8 cellular contexts compared by ENCODE assay signal in the genomic region with DNA sequence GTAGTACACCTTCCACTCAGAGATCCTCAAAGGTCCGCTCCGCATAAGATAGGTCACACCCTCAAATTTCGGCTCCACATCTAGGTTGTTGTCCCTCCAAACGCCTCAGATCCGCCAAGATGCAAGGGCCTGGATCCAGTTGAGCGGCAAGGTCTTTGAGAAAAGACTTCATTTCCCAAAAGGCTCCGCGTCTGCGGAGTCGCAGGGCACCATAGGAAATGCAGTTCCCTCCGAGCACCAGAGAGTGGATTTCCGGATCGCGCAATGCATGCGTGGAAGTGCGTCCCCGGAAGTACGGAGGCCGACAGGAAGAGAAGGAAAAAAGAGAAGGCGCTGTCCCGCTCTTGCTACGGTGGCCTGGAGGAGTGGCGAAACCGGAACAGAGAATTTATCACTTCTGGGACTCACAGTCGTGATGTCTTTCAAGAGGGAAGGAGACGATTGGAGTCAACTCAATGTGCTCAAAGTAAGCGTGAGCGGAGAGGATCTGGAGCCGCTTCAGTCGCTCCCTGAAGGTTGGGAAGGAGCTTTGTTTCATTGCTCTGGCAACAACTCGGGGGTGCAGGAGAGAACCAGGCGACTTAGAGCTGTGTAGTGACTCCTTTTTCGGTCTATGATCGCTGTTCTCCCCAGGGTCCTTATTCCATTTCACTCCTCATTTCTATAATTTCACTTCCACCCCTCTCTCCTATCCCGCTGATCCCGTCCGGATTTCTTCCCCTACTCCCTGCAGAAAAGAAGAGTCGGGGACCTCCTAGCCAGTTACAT. TPM values are rescaled to one million over a fixed set of nuclear protein-coding genes. Genes with fewer than 3 reads are reported as not detected.
DNase-seq lines count a peak whose midpoint lies in the region; ATAC-seq, FAIRE-seq and TF ChIP-seq lines count a peak whose summit lies in the region.

A gene with protein sequence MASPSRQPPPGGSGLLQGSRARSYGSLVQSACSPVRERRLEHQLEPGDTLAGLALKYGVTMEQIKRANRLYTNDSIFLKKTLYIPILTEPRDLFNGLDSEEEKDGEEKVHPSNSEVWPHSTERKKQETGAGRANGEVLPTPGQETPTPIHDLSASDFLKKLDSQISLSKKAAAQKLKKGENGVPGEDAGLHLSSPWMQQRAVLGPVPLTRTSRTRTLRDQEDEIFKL (minus strand): TSS at position 165 of the 768 bp plus-strand sequence. CDS start 644 bp downstream, outside the sequence.
A gene with protein sequence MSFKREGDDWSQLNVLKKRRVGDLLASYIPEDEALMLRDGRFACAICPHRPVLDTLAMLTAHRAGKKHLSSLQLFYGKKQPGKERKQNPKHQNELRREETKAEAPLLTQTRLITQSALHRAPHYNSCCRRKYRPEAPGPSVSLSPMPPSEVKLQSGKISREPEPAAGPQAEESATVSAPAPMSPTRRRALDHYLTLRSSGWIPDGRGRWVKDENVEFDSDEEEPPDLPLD (plus strand): TSS at position 407 of the 768 bp plus-strand sequence. CDS start 9 bp downstream, at position 416.

- H3K27me3 ChIP-seq in OCI-LY1 (ENCODE audit: insufficient read depth, low read length), result no peaks in the 10 kb centered on the region
- no peaks in the 10 kb centered on the region for H3K27me3 ChIP-seq in endothelial cell of umbilical vein (ENCODE audit: control insufficient read depth in 2 of 2, insufficient read depth in 2 of 2, low read length in 2 of 2)

- no peaks in the 10 kb centered on the region; the same call in 1 of the 2 replicates for H3K79me2 ChIP-seq in OCI-LY1 (ENCODE audit: insufficient read depth, low read length)
- H3K79me2 ChIP-seq in endothelial cell of umbilical vein (ENCODE audit: control insufficient read depth, insufficient read depth, low read length), result peaks cover 21% of the 10 kb centered on the region

- H3K9me2 ChIP-seq in OCI-LY1 (ENCODE audit: low read depth, low read length), result no peaks in the 10 kb centered on the region

- H3K9me3 ChIP-seq in OCI-LY1 (ENCODE audit: low read length), result no peaks in the 10 kb centered on the region
- H3K9me3 ChIP-seq in endothelial cell of umbilical vein (replicated peaks; ENCODE audit: control insufficient read depth, insufficient read depth, low read length), result no peaks in the 10 kb centered on the region

- peaks cover 27% of the 10 kb centered on the region for H3K4me1 ChIP-seq in OCI-LY1 (ENCODE audit: insufficient read depth, low read length, severe bottlenecking)
- peaks cover 19% of the 10 kb centered on the region for H3K4me1 ChIP-seq in endothelial cell of umbilical vein (ENCODE audit: control insufficient read depth, extremely low read depth, insufficient read depth, low read length)

- H3K36me3 Mint-ChIP-seq in mesothelial cell of epicardium, result peaks cover 15% of the 10 kb centered on the region

- intact Hi-C loops in endothelial cell of umbilical vein (cut with micrococcal nuclease), result loop anchor here (1.0 kb wide), 5 partner anchors 20 to 158 kb away; a partner anchor contains a TSS

- DNase-seq in D721Med (ENCODE audit: insufficient read length, low spot score), result peak; percentile 84
- DNase-seq in HuH-7 (ENCODE audit: low spot score), result peak; percentile 83
- DNase-seq in activated T-cell treated with anti-CD3 and anti-CD28 coated beads for 1 hour (ENCODE audit: low read depth), result peak; percentile 90
- DNase-seq in endothelial cell of umbilical vein (ENCODE audit: low read depth, low spot score), result peak; percentile 98
- DNase-seq in mesothelial cell of epicardium (ENCODE audit: low spot score in 2 of 2, unreplicated experiment in 2 of 2), result peak; percentile 80 to 87
- peak; percentile 86 to 93 for DNase-seq in stimulated activated CD8-positive, alpha-beta memory T cell treated with anti-CD3 and anti-CD28 coated beads, Interleukin-15, amount 100 ng/mL, for 4 hours (ENCODE audit: low read depth in 2 of 2)

- H3K4me2 ChIP-seq in OCI-LY1 (ENCODE audit: low read length) (peak within 1 kb of the TSS; percentile 80), endothelial cell of umbilical vein (ENCODE audit: insufficient read depth, low read length) (peak within 1 kb of the TSS; percentile 92)

- H3K4me1 Mint-ChIP-seq in mesothelial cell of epicardium, result peaks cover 22% of the 10 kb centered on the region

- dilution Hi-C loops in endothelial cell of umbilical vein (cut with MboI; ENCODE audit: extremely low pct_ligation_motif_present, low sequenced_read_pairs), result no loop called here

- H3K9me3 Mint-ChIP-seq in mesothelial cell of epicardium, result no peaks in the 10 kb centered on the region

- H3K4me3 ChIP-seq in OCI-LY1 (ENCODE audit: low read depth, low read length, poor library complexity, severe bottlenecking) (peak within 1 kb of the TSS; percentile 76), endothelial cell of umbilical vein (replicated peaks in 1 of 3; ENCODE audit: insufficient read depth in 1 of 3, low read depth in 1 of 3, low read length in 3 of 3) (peak within 1 kb of the TSS; percentile 65 to 89 (median 81))

- peak; percentile 69 for TF ChIP-seq POLR2A in endothelial cell of umbilical vein (IDR thresholded peaks at IDR 0.05; ENCODE audit: low read depth, low read length)

- H4K20me1 ChIP-seq in OCI-LY1 (ENCODE audit: insufficient read depth, low read length) (no peaks in the 10 kb centered on the region), endothelial cell of umbilical vein (replicated peaks; ENCODE audit: control insufficient read depth, extremely low read depth, insufficient read depth, low read length) (no peaks in the 10 kb centered on the region)

- H3F3A ChIP-seq in OCI-LY1 (ENCODE audit: insufficient read depth, low read length), result no peaks in the 10 kb centered on the region

- POLR2A ChIA-PET in endothelial cell of umbilical vein (lab: Charles Lee), result interaction anchor here (0.7 kb wide), 1 partner anchor 116 kb away, joined by 3 read pairs; no protein-coding TSS in a partner anchor

- TF ChIP-seq CTCF in D721Med (IDR thresholded peaks at IDR 0.05; ENCODE audit: insufficient read depth, missing control alignments), result no peak
- TF ChIP-seq CTCF in OCI-LY1 (IDR thresholded peaks at IDR 0.05; ENCODE audit: low read length), result no peak
- no peak for TF ChIP-seq CTCF in endothelial cell of umbilical vein (IDR thresholded peaks at IDR 0.05; ENCODE audit: extremely low read depth in 1 of 2, insufficient read depth in 1 of 2, low read depth in 1 of 2, low read length in 2 of 2)
- no peak for TF ChIP-seq CTCF in mesothelial cell of epicardium (IDR thresholded peaks at IDR 0.05; ENCODE audit: unreplicated experiment)

- CTCF ChIA-PET in endothelial cell of umbilical vein (lab: Charles Lee), result interaction anchor here (0.9 to 2.9 kb wide), 10 partner anchors 11 to 141 kb away, joined by 3 to 17 read pairs (median 4); a partner anchor contains a TSS

- peak; percentile 80 for ATAC-seq in GM21515 (IDR thresholded peaks at IDR 0.05; ENCODE audit: unreplicated experiment)

- H3K36me3 ChIP-seq in OCI-LY1 (ENCODE audit: insufficient read depth, low read length) (peaks cover 23% of the 10 kb centered on the region; the same call in 1 of the 2 replicates), endothelial cell of umbilical vein (ENCODE audit: control insufficient read depth in 2 of 2, extremely low read depth in 1 of 2, insufficient read depth in 2 of 2, low read length in 2 of 2) (peaks cover 0 to 14% of the 10 kb centered on the region in 2 experiments)

- H3K27ac Mint-ChIP-seq in mesothelial cell of epicardium, result peak within 1 kb of the TSS; percentile 98

- H2AFZ ChIP-seq in OCI-LY1 (ENCODE audit: low read length), result peak within 1 kb of the TSS; percentile 50; the same call in 1 of the 2 replicates
- H2AFZ ChIP-seq in endothelial cell of umbilical vein (ENCODE audit: low read depth, low read length), result peak within 1 kb of the TSS; percentile 90

- H3K9me1 ChIP-seq in endothelial cell of umbilical vein (replicated peaks; ENCODE audit: control insufficient read depth, extremely low read depth, insufficient read depth, low read length), result no peaks in the 10 kb centered on the region

- FAIRE-seq in D721Med (lab: Jason Lieb, UNC) (peak; percentile 92), endothelial cell of umbilical vein (lab: Jason Lieb, UNC) (peak; percentile 98)

- H3K27ac ChIP-seq in OCI-LY1 (ENCODE audit: low read depth, low read length, poor library complexity, severe bottlenecking) (peak within 1 kb of the TSS; percentile 10), endothelial cell of umbilical vein (ENCODE audit: insufficient read depth, low read depth, low read length) (peak within 1 kb of the TSS; percentile 65)

- BruUV-seq in endothelial cell of umbilical vein (replicated peaks; lab: Mats Ljungman, UMichigan), result TSS peak; percentile 72

- peak within 1 kb of the TSS; percentile 98 for H3K4me3 Mint-ChIP-seq in mesothelial cell of epicardium

- H3K27me3 Mint-ChIP-seq in mesothelial cell of epicardium (ENCODE audit: low read depth), result peaks cover 2% of the 10 kb centered on the region

- H3K9ac ChIP-seq in OCI-LY1 (ENCODE audit: low read length) (peak within 1 kb of the TSS; percentile 82), endothelial cell of umbilical vein (replicated peaks; ENCODE audit: extremely low read depth, insufficient read depth, low read length) (peak within 1 kb of the TSS; percentile 94)

TF ChIP-seq in endothelial cell of umbilical vein, 7 proteins besides CTCF, POLR2A, EP300 and RAD21 (continues in another document):
- TF ChIP-seq, protein P1, sequence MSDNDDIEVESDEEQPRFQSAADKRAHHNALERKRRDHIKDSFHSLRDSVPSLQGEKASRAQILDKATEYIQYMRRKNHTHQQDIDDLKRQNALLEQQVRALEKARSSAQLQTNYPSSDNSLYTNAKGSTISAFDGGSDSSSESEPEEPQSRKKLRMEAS (IDR thresholded peaks at IDR 0.05; ENCODE audit: insufficient read depth, insufficient read length), result peak; percentile 28

RNA-seq across cellular contexts. Expression of the first gene that starts in this region (rescaled TPM):
- total RNA-seq in endothelial cell of umbilical vein (6.4 and 8.2 TPM in 2 replicates), mesothelial cell of epicardium (9.9 to 11.8 TPM (median 11.4 TPM) in 3 replicates)
- 1.7 and 2.1 TPM in 2 replicates for polyA plus RNA-seq in endothelial cell of umbilical vein
- 2.2 and 2.7 TPM in 2 replicates for polyA plus RNA-seq in endothelial cell of umbilical vein (2011; cell fraction: cytosol; rRNA removed)
- polyA plus RNA-seq in endothelial cell of umbilical vein (2011; cell fraction: nucleus; rRNA removed), result 14.0 and 15.7 TPM in 2 replicates
- 2.5 and 2.8 TPM in 2 replicates for polyA plus RNA-seq in endothelial cell of umbilical vein (2012)
- polyA minus RNA-seq in endothelial cell of umbilical vein, result 3.8 and 4.7 TPM in 2 replicates
- polyA minus RNA-seq in endothelial cell of umbilical vein (2011; cell fraction: cytosol; rRNA and poly(A)+ RNA removed), result 3.9 TPM
- polyA minus RNA-seq in endothelial cell of umbilical vein (2011; cell fraction: nucleus; rRNA and poly(A)+ RNA removed), result 6.2 and 6.9 TPM in 2 replicates

RNA-seq across cellular contexts. Expression of the second gene that starts in this region (rescaled TPM):
- total RNA-seq in endothelial cell of umbilical vein (43.1 and 49.0 TPM in 2 replicates), mesothelial cell of epicardium (34.9 to 37.1 TPM (median 36.9 TPM) in 3 replicates)
- polyA plus RNA-seq in endothelial cell of umbilical vein, result 14.1 and 17.3 TPM in 2 replicates
- polyA plus RNA-seq in endothelial cell of umbilical vein (2011; cell fraction: cytosol; rRNA removed), result 31.1 and 32.7 TPM in 2 replicates
- polyA plus RNA-seq in endothelial cell of umbilical vein (2011; cell fraction: nucleus; rRNA removed), result 48.2 and 52.9 TPM in 2 replicates
- 44.8 and 53.1 TPM in 2 replicates for polyA plus RNA-seq in endothelial cell of umbilical vein (2012)
- polyA minus RNA-seq in endothelial cell of umbilical vein, result 9.6 and 11.9 TPM in 2 replicates
- 20.6 TPM for polyA minus RNA-seq in endothelial cell of umbilical vein (2011; cell fraction: cytosol; rRNA and poly(A)+ RNA removed)
- polyA minus RNA-seq in endothelial cell of umbilical vein (2011; cell fraction: nucleus; rRNA and poly(A)+ RNA removed), result 8.2 and 8.6 TPM in 2 replicates

Comparison
In these comparisons a context has a peak if more than half of its experiments do, and no peak if none do; other contexts are left out.
1. Peak in every context shown above with its lines: DNase-seq, ATAC-seq, H3K4me3 ChIP-seq and H3K27ac ChIP-seq.